Comparison of ENCODE assay signal across 11 cellular contexts in genomic region chr15:74785716-74786032, GRCh38. TPM values are rescaled to one million over a fixed set of nuclear protein-coding genes. Genes with fewer than 3 reads are reported as not detected.
DNase-seq lines count a peak whose midpoint lies in the region; ATAC-seq and TF ChIP-seq lines count a peak whose summit lies in the region.
"Had no signal": no experiment of that assay in that cellular context is flagged by ENCODE, and none has a peak within 500 bp of the region (broad histone marks: within the 10 kb centered on the region; RNA-seq: fewer than 3 reads in every experiment).

No MANE protein-coding gene starts in this region.

- H3K9me3 Mint-ChIP-seq in CD4-positive, alpha-beta memory T cell = peaks cover 0 to 3% (median 0%) of the 10 kb centered on the region in 8 donors
- no peaks in the 10 kb centered on the region for H3K9me3 Mint-ChIP-seq in natural killer cell

- no peaks in the 10 kb centered on the region for H3K9me3 ChIP-seq in CD4-positive, alpha-beta memory T cell (ENCODE audit: control insufficient read depth in 1 of 2, low read length in 2 of 2)
- H3K9me3 ChIP-seq in HEK293 (ENCODE audit: control insufficient read depth, insufficient read depth, low read depth, low read length) (no peaks in the 10 kb centered on the region), ascending aorta (no peaks in the 10 kb centered on the region)
- H3K9me3 ChIP-seq: body of pancreas had no signal

- intact Hi-C loops in CD4-positive, alpha-beta memory T cell (cut with micrococcal nuclease) = loop anchor here (2.0 to 5.0 kb wide), 3 partner anchors 57 to 168 kb away; partner anchors contain the start of genes CLK3, COX5A and ULK3
- intact Hi-C loops in ascending aorta (cut with DNase I) (no loop called here), natural killer cell (cut with micrococcal nuclease) (loop anchor here (1.0 to 10.0 kb wide), 6 partner anchors 8 to 669 kb away; partner anchors contain the start of genes C15orf39, COX5A, SIN3A and ULK3)

- peak overlapping the region; percentile 63 to 93 for H3K4me3 ChIP-seq in CD4-positive, alpha-beta memory T cell (ENCODE audit: low read length in 2 of 2)
- no peak overlapping the region for H3K4me3 ChIP-seq in HEK293 (ENCODE audit: low read depth, low read length)
- no peak overlapping the region for H3K4me3 ChIP-seq in ascending aorta
- H3K4me3 ChIP-seq: body of pancreas had no signal

- peak overlapping the region; percentile 86 for H3K27ac ChIP-seq in CD4-positive, alpha-beta memory T cell (ENCODE audit: low read depth, low read length)
- H3K27ac ChIP-seq in HEK293 (ENCODE audit: extremely low read depth, low read depth, low read length) (no peak overlapping the region), ascending aorta (peak overlapping the region; percentile 62 to 79)

- no peaks in the 10 kb centered on the region for H3K27me3 ChIP-seq in CD4-positive, alpha-beta memory T cell (ENCODE audit: insufficient read depth, low read length)
- no peaks in the 10 kb centered on the region for H3K27me3 ChIP-seq in ascending aorta
- H3K27me3 ChIP-seq: body of pancreas had no signal

- TF ChIP-seq CTCF in HEK293 (tag by site-specific recombination; IDR thresholded peaks at IDR 0.05) (no peak), ascending aorta (IDR thresholded peaks at IDR 0.05) (no peak), natural killer cell (IDR thresholded peaks at IDR 0.05) (no peak)

- peak overlapping the region; percentile 95 to 99 (median 98) for H3K27ac Mint-ChIP-seq in CD4-positive, alpha-beta memory T cell
- peak overlapping the region; percentile 95 to 100 for H3K27ac Mint-ChIP-seq in natural killer cell

- ATAC-seq in natural killer cell (no peak), GM18867 (IDR thresholded peaks at IDR 0.05; ENCODE audit: unreplicated experiment) (no peak)
- ATAC-seq: body of pancreas had no signal

- H3K4me1 ChIP-seq in CD4-positive, alpha-beta memory T cell (ENCODE audit: insufficient read depth, low read length) = peaks cover 80% of the 10 kb centered on the region
- H3K4me1 ChIP-seq in HEK293 (ENCODE audit: control insufficient read depth, insufficient read depth, low read length) = peaks cover 52% of the 10 kb centered on the region
- H3K4me1 ChIP-seq in ascending aorta = peaks cover 37 to 75% of the 10 kb centered on the region in 2 donors

- H3K4me3 Mint-ChIP-seq in CD4-positive, alpha-beta memory T cell = peak overlapping the region; percentile 85 to 97 (median 95)
- H3K4me3 Mint-ChIP-seq in natural killer cell = peak overlapping the region; percentile 97

- peaks cover 31 to 90% (median 56%) of the 10 kb centered on the region in 4 donors for H3K4me1 Mint-ChIP-seq in CD4-positive, alpha-beta memory T cell
- peaks cover 80 to 90% of the 10 kb centered on the region in 2 donors for H3K4me1 Mint-ChIP-seq in natural killer cell

- DNase-seq in CD4-positive, alpha-beta memory T cell = peak in 3 of 5 donors; percentile 41 to 75 (median 45)
- DNase-seq in ascending aorta (ENCODE audit: low spot score in 2 of 2) = no peak
- DNase-seq in natural killer cell = no peak
- DNase-seq in NCI-H146 (lab: John Stamatoyannopoulos, UW) = no peak
- DNase-seq in pons (ENCODE audit: low spot score) = no peak
- DNase-seq in stimulated activated naive CD4-positive, alpha-beta T cell treated with Interleukin-2 at 50 U/mL for 16 hours (lab: John Stamatoyannopoulos, UW) = no peak
- DNase-seq: body of pancreas, DMS53, NCI-H1436 treated with DMSO at 0.1 percent for 48 hours had no signal

- CTCF ChIA-PET in CD4-positive, alpha-beta memory T cell (lab: Charles Lee; ENCODE audit: partially characterized antibody) = interaction anchor here (1.5 to 36.4 kb wide), 3 partner anchors 7 to 57 kb away, joined by 3 to 1908 read pairs (median 1908); partner anchors contain the start of genes CSK and LMAN1L
- CTCF ChIA-PET in HEK293 (lab: Yijun Ruan, JAX) = interaction anchor here (3.3 to 25.7 kb wide), 3 partner anchors 11 to 151 kb away, joined by 19 to 649 read pairs (median 62); partner anchors contain the start of gene CSK

- no peaks in the 10 kb centered on the region for H3K36me3 ChIP-seq in CD4-positive, alpha-beta memory T cell (ENCODE audit: insufficient read depth, low read length)
- H3K36me3 ChIP-seq in HEK293 (ENCODE audit: control insufficient read depth in 2 of 2, insufficient read depth in 1 of 2, low read length in 2 of 2) = peaks cover 0 to 30% of the 10 kb centered on the region in 2 experiments; a peak in 1 of 3 replicates
- H3K36me3 ChIP-seq in ascending aorta = no peaks in the 10 kb centered on the region

- H3K27me3 Mint-ChIP-seq in CD4-positive, alpha-beta memory T cell = no peaks in the 10 kb centered on the region
- H3K27me3 Mint-ChIP-seq in natural killer cell (ENCODE audit: low read depth in 2 of 2) = no peaks in the 10 kb centered on the region

- peaks cover 4 to 51% of the 10 kb centered on the region in 2 donors for H3K36me3 Mint-ChIP-seq in CD4-positive, alpha-beta memory T cell
- H3K36me3 Mint-ChIP-seq in natural killer cell = no peaks in the 10 kb centered on the region

- POLR2A ChIA-PET in CD4-positive, alpha-beta memory T cell (lab: Charles Lee; ENCODE audit: partially characterized antibody) = interaction anchor here (1.1 to 24.9 kb wide), 9 partner anchors 4 to 668 kb away, joined by 3 to 1342 read pairs (median 27); partner anchors contain the start of genes CLK3, CSK, SIN3A and ULK3
- POLR2A ChIA-PET in HEK293 (lab: Yijun Ruan, JAX) = no interaction called here

TF ChIP-seq in HEK293, 187 proteins besides CTCF, POLR2A, EP300 and RAD21 (continues in another document):
- no peak for TF ChIP-seq SCRT2 (tag by site-specific recombination; IDR thresholded peaks at IDR 0.05)
- TF ChIP-seq, protein P1, sequence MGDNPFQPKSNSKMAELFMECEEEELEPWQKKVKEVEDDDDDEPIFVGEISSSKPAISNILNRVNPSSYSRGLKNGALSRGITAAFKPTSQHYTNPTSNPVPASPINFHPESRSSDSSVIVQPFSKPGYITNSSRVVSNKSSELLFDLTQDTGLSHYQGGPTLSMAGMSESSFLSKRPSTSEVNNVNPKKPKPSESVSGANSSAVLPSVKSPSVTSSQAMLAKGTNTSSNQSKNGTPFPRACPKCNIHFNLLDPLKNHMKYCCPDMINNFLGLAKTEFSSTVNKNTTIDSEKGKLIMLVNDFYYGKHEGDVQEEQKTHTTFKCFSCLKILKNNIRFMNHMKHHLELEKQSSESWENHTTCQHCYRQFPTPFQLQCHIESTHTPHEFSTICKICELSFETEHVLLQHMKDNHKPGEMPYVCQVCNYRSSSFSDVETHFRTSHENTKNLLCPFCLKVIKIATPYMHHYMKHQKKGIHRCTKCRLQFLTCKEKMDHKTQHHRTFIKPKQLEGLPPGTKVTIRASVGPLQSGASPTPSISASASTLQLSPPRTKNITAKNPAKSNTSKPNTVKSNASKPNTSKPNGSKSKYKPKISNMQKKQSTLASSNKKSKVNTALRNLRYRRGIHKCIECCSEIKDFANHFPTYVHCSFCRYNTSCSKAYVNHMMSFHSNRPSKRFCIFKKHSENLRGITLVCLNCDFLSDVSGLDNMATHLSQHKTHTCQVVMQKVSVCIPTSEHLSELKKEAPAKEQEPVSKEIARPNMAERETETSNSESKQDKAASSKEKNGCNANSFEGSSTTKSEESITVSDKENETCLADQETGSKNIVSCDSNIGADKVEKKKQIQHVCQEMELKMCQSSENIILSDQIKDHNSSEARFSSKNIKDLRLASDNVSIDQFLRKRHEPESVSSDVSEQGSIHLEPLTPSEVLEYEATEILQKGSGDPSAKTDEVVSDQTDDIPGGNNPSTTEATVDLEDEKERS (tag by site-specific recombination; IDR thresholded peaks at IDR 0.05) = no peak
- no peak for TF ChIP-seq ZNF792 (tag by site-specific recombination; IDR thresholded peaks at IDR 0.05)
- no peak for TF ChIP-seq ZNF561 (tag by site-specific recombination; IDR thresholded peaks at IDR 0.05; ENCODE audit: borderline replicate concordance)
- TF ChIP-seq, protein P2, sequence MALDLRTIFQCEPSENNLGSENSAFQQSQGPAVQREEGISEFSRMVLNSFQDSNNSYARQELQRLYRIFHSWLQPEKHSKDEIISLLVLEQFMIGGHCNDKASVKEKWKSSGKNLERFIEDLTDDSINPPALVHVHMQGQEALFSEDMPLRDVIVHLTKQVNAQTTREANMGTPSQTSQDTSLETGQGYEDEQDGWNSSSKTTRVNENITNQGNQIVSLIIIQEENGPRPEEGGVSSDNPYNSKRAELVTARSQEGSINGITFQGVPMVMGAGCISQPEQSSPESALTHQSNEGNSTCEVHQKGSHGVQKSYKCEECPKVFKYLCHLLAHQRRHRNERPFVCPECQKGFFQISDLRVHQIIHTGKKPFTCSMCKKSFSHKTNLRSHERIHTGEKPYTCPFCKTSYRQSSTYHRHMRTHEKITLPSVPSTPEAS (tag by site-specific recombination; IDR thresholded peaks at IDR 0.05) = peak; percentile 76; the same call in 1 of the 2 replicates
- TF ChIP-seq, protein P3, sequence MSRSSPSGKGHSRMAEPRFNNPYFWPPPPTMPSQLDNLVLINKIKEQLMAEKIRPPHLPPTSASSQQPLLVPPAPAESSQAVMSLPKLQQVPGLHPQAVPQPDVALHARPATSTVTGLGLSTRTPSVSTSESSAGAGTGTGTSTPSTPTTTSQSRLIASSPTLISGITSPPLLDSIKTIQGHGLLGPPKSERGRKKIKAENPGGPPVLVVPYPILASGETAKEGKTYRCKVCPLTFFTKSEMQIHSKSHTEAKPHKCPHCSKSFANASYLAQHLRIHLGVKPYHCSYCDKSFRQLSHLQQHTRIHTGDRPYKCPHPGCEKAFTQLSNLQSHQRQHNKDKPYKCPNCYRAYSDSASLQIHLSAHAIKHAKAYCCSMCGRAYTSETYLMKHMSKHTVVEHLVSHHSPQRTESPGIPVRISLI (tag by site-specific recombination; IDR thresholded peaks at IDR 0.05) = peak; percentile 87

RNA-seq across cellular contexts. Expression of gene CSK, which starts 3.8 kb away (rescaled TPM):
- 100 to 1,000 TPM; 234 to 247 TPM for total RNA-seq in CD4-positive, alpha-beta memory T cell
- polyA plus RNA-seq in CD4-positive, alpha-beta memory T cell = 100 to 1,000 TPM in 1 of 2 donors, 10 to 100 TPM in 1; 72.5 to 125 TPM
- 31.0 TPM for total RNA-seq in ascending aorta
- total RNA-seq in natural killer cell = 100 to 1,000 TPM; 282 to 334 (median 287) TPM

RNA-seq across cellular contexts. Expression of gene LMAN1L, which starts 27.0 kb away (rescaled TPM):
- total RNA-seq in CD4-positive, alpha-beta memory T cell = under 1 TPM; 0.23 to 0.39 TPM
- not detected for polyA plus RNA-seq in CD4-positive, alpha-beta memory T cell
- total RNA-seq in ascending aorta (not detected), natural killer cell (1 to 10 TPM in 1 of 3 donors, under 1 TPM in 2; 0.72 to 1.1 (median 0.94) TPM)
- total RNA-seq: body of pancreas had no signal

RNA-seq across cellular contexts. Expression of gene CYP1A2, which starts 37.0 kb away (rescaled TPM):
- not detected for total RNA-seq in CD4-positive, alpha-beta memory T cell
- polyA plus RNA-seq in CD4-positive, alpha-beta memory T cell = not detected
- total RNA-seq in ascending aorta (not detected), natural killer cell (not detected)
- total RNA-seq: body of pancreas had no signal

RNA-seq across cellular contexts. Expression of gene CPLX3, which starts 40.8 kb away (rescaled TPM):
- total RNA-seq in CD4-positive, alpha-beta memory T cell = not detected
- polyA plus RNA-seq in CD4-positive, alpha-beta memory T cell = not detected
- total RNA-seq in ascending aorta (not detected), natural killer cell (under 1 TPM in 2 of 3 donors, not detected in 1; 0.16 to 0.93 TPM)
- total RNA-seq: body of pancreas had no signal

RNA-seq across cellular contexts. Expression of gene ULK3, which starts 57.3 kb away (rescaled TPM):
- 10 to 100 TPM; 84.9 to 88.3 TPM for total RNA-seq in CD4-positive, alpha-beta memory T cell
- polyA plus RNA-seq in CD4-positive, alpha-beta memory T cell = 10 to 100 TPM; 33.6 to 38.5 TPM
- total RNA-seq in ascending aorta (54.0 TPM), natural killer cell (10 to 100 TPM; 54.8 to 75.1 (median 64.7) TPM)

Comparison
In these comparisons a context has a peak if more than half of its experiments do, and no peak if none do; other contexts are left out.
1. DNase-seq: peak in CD4-positive, alpha-beta memory T cell (3 of 5); none in ascending aorta (0 of 2), natural killer cell (single experiment), NCI-H146 (single experiment), pons (single experiment) and stimulated activated naive CD4-positive, alpha-beta T cell treated with Interleukin-2 at 50 U/mL for 16 hours (single experiment).
2. H3K4me3 ChIP-seq: peak in CD4-positive, alpha-beta memory T cell (2 of 2); none in HEK293 (single experiment) and ascending aorta (0 of 2).